Comparison of ENCODE assay signal across 24 cellular contexts in the genomic region with DNA sequence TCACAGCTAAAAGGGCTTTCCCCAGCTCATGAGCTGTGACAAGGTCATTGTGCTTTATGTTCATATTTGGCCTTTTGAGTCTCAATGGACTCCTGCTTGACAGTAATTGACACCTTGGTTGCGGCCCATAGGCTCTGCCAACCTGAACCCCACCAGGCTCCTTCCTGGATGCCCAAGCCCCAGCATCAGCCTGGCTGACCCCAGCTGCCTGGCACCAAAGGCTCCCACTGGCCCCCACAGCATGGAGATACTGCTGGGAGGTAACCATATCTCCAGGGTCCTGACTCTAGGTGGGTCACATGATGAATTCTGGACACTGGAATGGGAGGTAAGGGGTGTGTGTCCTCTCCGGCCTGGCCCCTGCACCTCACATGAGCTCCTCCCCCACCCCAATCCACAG. TPM values are rescaled to one million over a fixed set of nuclear protein-coding genes. Genes with fewer than 3 reads are reported as not detected.
DNase-seq lines count a peak whose midpoint lies in the region; ATAC-seq, FAIRE-seq and TF ChIP-seq lines count a peak whose summit lies in the region.
"Had no signal": no experiment of that assay in that cellular context is flagged by ENCODE, and none has a peak within 500 bp of the region (broad histone marks: within the 10 kb centered on the region; RNA-seq: fewer than 3 reads in every experiment).

No MANE protein-coding gene starts in this region.

- CTCF ChIA-PET in mammary epithelial cell (lab: Charles Lee; ENCODE audit: low non-redundant PET) (no interaction called here), MCF 10A (lab: Yijun Ruan, JAX) (no interaction called here), GM12878 (lab: Yijun Ruan, JAX) (interaction anchor here (0.6 to 1.6 kb wide), 7 partner anchors 9 to 249 kb away, joined by 3 to 8 read pairs (median 3); no protein-coding TSS in a partner anchor)

- no peak overlapping the region for H3K4me3 Mint-ChIP-seq in MCF 10A (ENCODE audit: unreplicated experiment)
- H3K4me3 Mint-ChIP-seq in mesothelial cell of epicardium: no peak overlapping the region
- no peak overlapping the region for H3K4me3 Mint-ChIP-seq in type B pancreatic cell
- H3K4me3 Mint-ChIP-seq: CD8-positive, alpha-beta memory T cell had no signal

- H3K79me2 ChIP-seq in mammary epithelial cell (ENCODE audit: insufficient read depth, low read length): peaks cover 26% of the 10 kb centered on the region
- H3K79me2 ChIP-seq in GM12878 (ENCODE audit: control insufficient read depth, insufficient read depth, low read length): no peaks in the 10 kb centered on the region

- FAIRE-seq in GM12878 (lab: Jason Lieb, UNC): no peak
- FAIRE-seq: H54, RCC 7860 had no signal

- H3K27ac Mint-ChIP-seq in MCF 10A (ENCODE audit: low read depth, unreplicated experiment) (no peak overlapping the region), mesothelial cell of epicardium (peak overlapping the region; percentile 24), type B pancreatic cell (no peak overlapping the region)
- H3K27ac Mint-ChIP-seq: CD8-positive, alpha-beta memory T cell had no signal

- H3K27ac ChIP-seq in mammary epithelial cell (ENCODE audit: insufficient read depth, low read depth, low read length): peak overlapping the region; percentile 40
- H3K27ac ChIP-seq in GM12878 (ENCODE audit: control insufficient read depth, insufficient read depth): peak overlapping the region; percentile 20; the same call in 1 of the 2 replicates
- H3K27ac ChIP-seq: C4-2B had no signal

- H3K9ac ChIP-seq in mammary epithelial cell (ENCODE audit: insufficient read depth, low read length) (no peak overlapping the region), GM12878 (ENCODE audit: control insufficient read depth, insufficient read depth, low read length) (no peak overlapping the region)

- WGBS in mammary epithelial cell (ENCODE audit: low coverage, missing lambda C conversion rate): 0% methylated on average over 1 of the region's 2 CpGs
- WGBS in GM12878 (ENCODE audit: insufficient coverage, insufficient replicate concordance, low lambda C conversion rate, missing lambda C conversion rate): 50% methylated on average over 2 of the region's 2 CpGs

- H3K4me3 ChIP-seq in mammary epithelial cell (replicated peaks in 1 of 3; ENCODE audit: insufficient read depth in 1 of 3, low read depth in 2 of 3, low read length in 3 of 3): no peak overlapping the region
- no peak overlapping the region; the same call in 1 of the 2 replicates for H3K4me3 ChIP-seq in GM12878

- TF ChIP-seq RAD21 in GM12878 (IDR thresholded peaks at IDR 0.05; ENCODE audit: insufficient read depth, low read depth, low read length): no peak

- no TSS peak for BruUV-seq in mammary epithelial cell (replicated peaks; lab: Mats Ljungman, UMichigan)
- no TSS peak for BruUV-seq in MCF 10A (replicated peaks; lab: Mats Ljungman, UMichigan)
- BruUV-seq in GM12878 (replicated peaks; lab: Mats Ljungman, UMichigan): no TSS peak

- in situ Hi-C loops in mammary epithelial cell (cut with MboI; ENCODE audit: low sequenced_read_pairs in 2 of 2) (loop anchor here in 1 of 2 donors (10.0 to 25.0 kb wide), 2 partner anchors 55 to 243 kb away; a partner anchor contains a TSS), GM12878 (cut with MboI) (no loop called here)

- TF ChIP-seq CTCF in mammary epithelial cell (conservative IDR thresholded peaks at IDR 0.05 in 1 of 2, IDR thresholded peaks at IDR 0.05 in 1 of 2; ENCODE audit: extremely low read depth in 1 of 2, insufficient read depth in 1 of 2, low read depth in 1 of 2, low read length in 2 of 2) (no peak), MCF 10A (IDR thresholded peaks at IDR 0.05; ENCODE audit: unreplicated experiment) (no peak), GM12878 (IDR thresholded peaks at IDR 0.05 in 2 of 3, conservative IDR thresholded peaks at IDR 0.05 in 1 of 3; ENCODE audit: control insufficient read depth in 2 of 3, extremely low read depth in 1 of 3, insufficient read depth in 1 of 3, low read depth in 3 of 3, low read length in 3 of 3) (no peak), mesothelial cell of epicardium (IDR thresholded peaks at IDR 0.05; ENCODE audit: unreplicated experiment) (no peak), type B pancreatic cell (conservative IDR thresholded peaks at IDR 0.05) (no peak)

- dilution Hi-C loops in mammary epithelial cell (cut with HindIII; ENCODE audit: low sequenced_read_pairs): no loop called here

- intact Hi-C loops in mammary epithelial cell (cut with micrococcal nuclease): loop anchor here (5.0 to 10.0 kb wide), 3 partner anchors 95 to 263 kb away; a partner anchor contains a TSS
- intact Hi-C loops in MCF 10A (cut with micrococcal nuclease): no loop called here
- intact Hi-C loops in GM12878 (cut with micrococcal nuclease; ENCODE audit: unreplicated experiment): loop anchor here (5.0 kb wide), 1 partner anchor 112 kb away; a partner anchor contains a TSS

- peaks cover 23% of the 10 kb centered on the region for H3K4me1 Mint-ChIP-seq in MCF 10A (ENCODE audit: insufficient read depth, unreplicated experiment)
- H3K4me1 Mint-ChIP-seq in mesothelial cell of epicardium: peaks cover 31% of the 10 kb centered on the region
- H3K4me1 Mint-ChIP-seq in type B pancreatic cell (ENCODE audit: unreplicated experiment): peaks cover 26% of the 10 kb centered on the region

- SMC1A ChIA-PET in GM12878 (lab: Charles Lee; ENCODE audit: uncharacterized antibody, unreplicated experiment): interaction anchor here (0.7 to 3.0 kb wide), 15 partner anchors 9 to 87 kb away, joined by 3 to 14 read pairs (median 4); no protein-coding TSS in a partner anchor

- 0 out of 3 replicates have a peak, but pooled peaks have one; percentile 6 for ATAC-seq in GM12878

- POLR2A ChIA-PET in MCF 10A (lab: Yijun Ruan, JAX) (interaction anchor here (0.7 to 1.3 kb wide), 2 partner anchors 9 to 44 kb away, joined by 3 to 4 read pairs; no protein-coding TSS in a partner anchor), GM12878 (lab: Charles Lee) (interaction anchor here (0.9 to 1.0 kb wide), 3 partner anchors 9 to 111 kb away, joined by 3 read pairs; no protein-coding TSS in a partner anchor)

- H3K9me3 Mint-ChIP-seq in MCF 10A (ENCODE audit: unreplicated experiment): peaks cover 7% of the 10 kb centered on the region
- H3K9me3 Mint-ChIP-seq in mesothelial cell of epicardium: peaks cover 28% of the 10 kb centered on the region
- peaks cover 11% of the 10 kb centered on the region for H3K9me3 Mint-ChIP-seq in type B pancreatic cell
- H3K9me3 Mint-ChIP-seq: CD8-positive, alpha-beta memory T cell had no signal

- TF ChIP-seq EP300 in GM12878 (IDR thresholded peaks at IDR 0.05; ENCODE audit: borderline replicate concordance in 1 of 2, control insufficient read depth in 1 of 2, low read depth in 2 of 2, low read length in 2 of 2): no peak

- peak overlapping the region; percentile 61 for H3K4me2 ChIP-seq in mammary epithelial cell (ENCODE audit: insufficient read depth, low read depth, low read length)
- H3K4me2 ChIP-seq in GM12878 (ENCODE audit: control insufficient read depth, insufficient read depth): peak overlapping the region; percentile 56

- H3K36me3 Mint-ChIP-seq in MCF 10A (ENCODE audit: insufficient read depth, unreplicated experiment) (no peaks in the 10 kb centered on the region), mesothelial cell of epicardium (peaks cover 27% of the 10 kb centered on the region), type B pancreatic cell (peaks cover 9% of the 10 kb centered on the region)
- H3K36me3 Mint-ChIP-seq: CD8-positive, alpha-beta memory T cell had no signal

- no peaks in the 10 kb centered on the region for H3K36me3 ChIP-seq in mammary epithelial cell (ENCODE audit: insufficient read depth, low read length)
- H3K36me3 ChIP-seq in GM12878 (ENCODE audit: control insufficient read depth in 2 of 2, insufficient read depth in 2 of 2, low read length in 1 of 2): no peaks in the 10 kb centered on the region

- no peaks in the 10 kb centered on the region for H3K9me3 ChIP-seq in mammary epithelial cell (replicated peaks; ENCODE audit: insufficient read depth, low read length)
- H3K9me3 ChIP-seq in GM12878 (replicated peaks; ENCODE audit: control insufficient read depth, insufficient read depth, low read length): no peaks in the 10 kb centered on the region

- DNase-seq in mammary epithelial cell (no peak), MCF 10A (ENCODE audit: unreplicated experiment) (no peak), GM12878 (ENCODE audit: low read depth, low spot score) (no peak), mesothelial cell of epicardium (ENCODE audit: low spot score in 2 of 2, unreplicated experiment in 2 of 2) (no peak), type B pancreatic cell (ENCODE audit: extremely low spot score, unreplicated experiment) (peak; percentile 53), NCI-H1694 treated with DMSO at 0.1 percent for 48 hours (lab: John Stamatoyannopoulos, UW) (no peak), NCI-H146 treated with DMSO at 0.1 percent for 48 hours (lab: John Stamatoyannopoulos, UW; ENCODE audit: unreplicated experiment) (no peak), NCI-H69 (lab: John Stamatoyannopoulos, UW) (no peak)
- DNase-seq: AML-193; Calu3; CD8-positive, alpha-beta memory T cell; DMS153; KBM-7; NCI-H1092 treated with DMSO at 0.1 percent for 48 hours; NCI-H1436 treated with DMSO at 0.1 percent for 48 hours; NCI-H2029 treated with DMSO at 0.1 percent for 48 hours; NCI-H226; NCI-H510A treated with DMSO at 0.1 percent for 48 hours; NCI-H82; Right ventricle myocardium superior had no signal

- no peak for TF ChIP-seq POLR2A in GM12878 (IDR thresholded peaks at IDR 0.05; ENCODE audit: low read depth, low read length)

- no peaks in the 10 kb centered on the region for H3K27me3 Mint-ChIP-seq in MCF 10A (ENCODE audit: insufficient read depth, unreplicated experiment)
- H3K27me3 Mint-ChIP-seq in mesothelial cell of epicardium (ENCODE audit: low read depth): no peaks in the 10 kb centered on the region
- no peaks in the 10 kb centered on the region for H3K27me3 Mint-ChIP-seq in type B pancreatic cell

- H3K4me1 ChIP-seq in mammary epithelial cell (ENCODE audit: insufficient read depth, low read length) (peaks cover 34% of the 10 kb centered on the region), GM12878 (ENCODE audit: control insufficient read depth, insufficient read depth, low read length) (peaks cover 37% of the 10 kb centered on the region)

- H2AFZ ChIP-seq in mammary epithelial cell (ENCODE audit: low read depth, low read length) (peak overlapping the region; percentile 84), GM12878 (ENCODE audit: control insufficient read depth, low read depth, low read length) (no peak overlapping the region)

- RAD21 ChIA-PET in GM12878 (lab: Charles Lee; ENCODE audit: unreplicated experiment): interaction anchor here (0.9 to 3.5 kb wide), 10 partner anchors 9 to 63 kb away, joined by 3 to 18 read pairs (median 4); no protein-coding TSS in a partner anchor

- H4K20me1 ChIP-seq in mammary epithelial cell (ENCODE audit: insufficient read depth, low read length): no peaks in the 10 kb centered on the region
- H4K20me1 ChIP-seq in GM12878 (ENCODE audit: control insufficient read depth, insufficient read depth): no peaks in the 10 kb centered on the region

- H3K27me3 ChIP-seq in mammary epithelial cell (ENCODE audit: insufficient read depth, low read length) (no peaks in the 10 kb centered on the region), GM12878 (replicated peaks in 1 of 2; ENCODE audit: control insufficient read depth in 2 of 2, insufficient read depth in 2 of 2, low read length in 1 of 2) (no peaks in the 10 kb centered on the region)

RNA-seq across cellular contexts. Expression of a gene that starts 50.2 kb away (rescaled TPM):
- total RNA-seq in mammary epithelial cell (10 to 100 TPM; 12.2 to 64.3 TPM), MCF 10A (2022) (15.7 and 17.9 TPM in 2 replicates), GM12878 (2014; rRNA removed) (13.1 and 13.6 TPM in 2 replicates), GM12878 (2014; rRNA removed; fragmentation: Illumina TruSeq; extraction: Trizol) (19.9 and 20.3 TPM in 2 replicates), GM12878 (2021) (40.2 and 40.4 TPM in 2 replicates), mesothelial cell of epicardium (114 to 120 TPM (median 117 TPM) in 3 replicates), type B pancreatic cell (ENCODE audit: low replicate concordance) (10.2 and 23.0 TPM in 2 replicates)
- polyA plus RNA-seq in mammary epithelial cell (12.0 TPM), GM12878 (2011; rRNA removed) (10.2 and 12.1 TPM in 2 replicates), GM12878 (2014; fragmentation: Illumina TruSeq; extraction: Trizol) (21.0 and 24.3 TPM in 2 replicates), GM12878 (2014; fragmentation: Nextera tagmentation; extraction: Ambion mirVana) (10 to 100 TPM in 1 of 2 experiments, 1 to 10 TPM in 1; 7.8 to 13.1 TPM), GM12878 (2014; rRNA removed) (15.6 and 16.8 TPM in 2 replicates), GM12878 (2016; fragmentation: Nextera tagmentation; extraction: Ambion mirVana) (10 to 100 TPM; 26.1 to 49.3 TPM)
- polyA minus RNA-seq in mammary epithelial cell: 45.1 TPM
- total RNA-seq in GM12878 (2013; cell fraction: nucleolus; rRNA removed): 113 and 120 TPM in 2 replicates
- 7.5 TPM for polyA plus RNA-seq in GM12878 (2011; ENCODE audit: low read depth)
- polyA plus RNA-seq in GM12878 (2011; cell fraction: cytosol; rRNA removed): 6.8 and 7.1 TPM in 2 replicates
- 28.8 and 37.1 TPM in 2 replicates for polyA plus RNA-seq in GM12878 (2011; cell fraction: nucleus; rRNA removed)
- polyA plus RNA-seq in GM12878 (2012): 10.5 and 13.6 TPM in 2 replicates
- polyA minus RNA-seq in GM12878 (2011; rRNA and poly(A)+ RNA removed): 8.2 and 11.1 TPM in 2 replicates
- 3.2 and 4.5 TPM in 2 replicates for polyA minus RNA-seq in GM12878 (2011; cell fraction: cytosol; rRNA and poly(A)+ RNA removed)
- polyA minus RNA-seq in GM12878 (2011; cell fraction: nucleus; rRNA and poly(A)+ RNA removed): 11.0 and 12.8 TPM in 2 replicates
- total RNA-seq: G401 had no signal
